1 cellular context compared by ENCODE assay signal in genomic region chr15:41661529-41662225, GRCh38.
TF ChIP-seq lines count a peak whose summit lies in the region.

No MANE protein-coding gene starts in this region.

TF ChIP-seq in K562, 482 proteins besides CTCF, POLR2A, EP300 and RAD21 (continued from another document):
- no peak for TF ChIP-seq ZNF280A (IDR thresholded peaks at IDR 0.05; ENCODE audit: low read depth, partially characterized antibody)
- 0 out of 2 replicates have a peak, but pooled peaks have one; percentile 7 for TF ChIP-seq DPF2 (IDR thresholded peaks at IDR 0.05)
- peak; percentile 92 for TF ChIP-seq SAP30 (IDR thresholded peaks at IDR 0.05; ENCODE audit: borderline replicate concordance, insufficient read depth, low read depth, low read length, poor library complexity, severe bottlenecking)
- no peak; the same call in 1 of the 2 replicates for TF ChIP-seq OTX1 (CRISPR knock-in tag; IDR thresholded peaks at IDR 0.05)
- TF ChIP-seq ARID4B (CRISPR knock-in tag; IDR thresholded peaks at IDR 0.05), result peak; percentile 93
- TF ChIP-seq SMARCB1 (IDR thresholded peaks at IDR 0.05; ENCODE audit: insufficient read length, low read depth), result no peak
- TF ChIP-seq ELK3 (CRISPR knock-in tag; IDR thresholded peaks at IDR 0.05), result no peak
- TF ChIP-seq ZNF12 (CRISPR knock-in tag; IDR thresholded peaks at IDR 0.05), result no peak
- peak; percentile 75 for TF ChIP-seq CBFA2T2 (conservative IDR thresholded peaks at IDR 0.05)
- TF ChIP-seq PRMT5 (CRISPR knock-in tag; IDR thresholded peaks at IDR 0.05), result no peak
- TF ChIP-seq TFAM (CRISPR knock-in tag; conservative IDR thresholded peaks at IDR 0.05), result no peak
- peak; percentile 20; the same call in 1 of the 2 replicates for TF ChIP-seq GATAD2B (IDR thresholded peaks at IDR 0.05; ENCODE audit: borderline replicate concordance)
- TF ChIP-seq CBX5 (IDR thresholded peaks at IDR 0.05; ENCODE audit: borderline replicate concordance, low read depth), result no peak
- peak; percentile 93 for TF ChIP-seq ELF1 (tag; IDR thresholded peaks at IDR 0.05)
- TF ChIP-seq CREB3L1 (IDR thresholded peaks at IDR 0.05; ENCODE audit: borderline replicate concordance, low read depth), result peak; percentile 34; the same call in 1 of the 2 replicates
- peak; percentile 72 for TF ChIP-seq RBFOX2 (IDR thresholded peaks at IDR 0.05; ENCODE audit: low read depth, low read length)
- no peak for TF ChIP-seq CREB3 (tag; conservative IDR thresholded peaks at IDR 0.05; ENCODE audit: low read depth)
- peak; percentile 65; the same call in 1 of the 2 replicates for TF ChIP-seq BRD4 (IDR thresholded peaks at IDR 0.05)
- peak; percentile 47; the same call in 1 of the 2 replicates for TF ChIP-seq BCOR (IDR thresholded peaks at IDR 0.05)
TF ChIP-seq in K562: peak in this region for 116.
